Comparison of ENCODE assay signal across 1 cellular context in the genomic region with DNA sequence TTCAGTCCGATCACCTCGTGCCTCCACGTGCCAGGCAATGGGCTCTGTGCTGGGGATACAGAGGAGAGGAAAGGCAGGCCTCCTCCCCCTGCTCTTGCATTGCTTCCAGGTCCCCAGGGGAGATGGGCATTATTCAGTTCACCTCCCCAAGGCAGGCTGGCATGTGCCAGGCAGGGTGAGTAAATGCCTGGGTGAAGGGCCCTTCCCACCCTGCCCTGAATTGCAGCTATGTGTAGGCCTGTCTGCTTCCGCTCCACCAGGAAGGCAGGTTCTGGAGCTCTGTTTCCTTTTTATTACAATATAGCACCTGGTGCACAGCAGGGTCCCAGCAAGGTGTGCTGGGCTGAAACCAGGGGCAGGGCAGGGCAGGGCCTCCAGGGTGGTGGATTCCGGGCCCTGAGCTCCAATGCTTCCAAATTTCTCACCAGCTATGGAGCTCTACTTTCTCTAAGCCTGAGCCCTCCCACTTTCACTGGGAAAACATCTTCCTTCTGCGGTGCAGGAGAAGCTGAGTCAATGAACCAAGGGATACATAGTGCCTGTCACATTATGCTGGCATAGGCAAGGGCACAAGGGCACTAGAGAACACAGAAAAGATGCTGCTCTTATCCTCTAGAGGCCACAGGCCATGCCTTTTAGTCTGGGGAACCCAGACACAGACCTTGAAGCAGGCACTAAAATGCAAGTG.
TF ChIP-seq lines count a peak whose summit lies in the region.

No MANE protein-coding gene starts in this region.

TF ChIP-seq in endothelial cell of umbilical vein, 7 proteins besides CTCF, POLR2A, EP300 and RAD21:
- no peak for TF ChIP-seq GATA2 (IDR thresholded peaks at IDR 0.05; ENCODE audit: insufficient read depth, insufficient read length, low read depth, low read length)
- no peak for TF ChIP-seq EZH2 (IDR thresholded peaks at IDR 0.05; ENCODE audit: borderline replicate concordance, low read depth, low read length, severe bottlenecking)
- no peak for TF ChIP-seq FOS (IDR thresholded peaks at IDR 0.05; ENCODE audit: borderline replicate concordance, insufficient read depth, low read length)
- no peak for TF ChIP-seq MYC (IDR thresholded peaks at IDR 0.05; ENCODE audit: low read depth, low read length)
- TF ChIP-seq JUN (IDR thresholded peaks at IDR 0.05; ENCODE audit: borderline replicate concordance, insufficient read depth, insufficient read length, low read depth) = no peak
- no peak for TF ChIP-seq POLR2AphosphoS5 (IDR thresholded peaks at IDR 0.05; ENCODE audit: insufficient read depth, low read depth, low read length)
- TF ChIP-seq, protein P1, sequence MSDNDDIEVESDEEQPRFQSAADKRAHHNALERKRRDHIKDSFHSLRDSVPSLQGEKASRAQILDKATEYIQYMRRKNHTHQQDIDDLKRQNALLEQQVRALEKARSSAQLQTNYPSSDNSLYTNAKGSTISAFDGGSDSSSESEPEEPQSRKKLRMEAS (IDR thresholded peaks at IDR 0.05; ENCODE audit: insufficient read depth, insufficient read length) = no peak
